22 cellular contexts compared by ENCODE assay signal in the genomic region with DNA sequence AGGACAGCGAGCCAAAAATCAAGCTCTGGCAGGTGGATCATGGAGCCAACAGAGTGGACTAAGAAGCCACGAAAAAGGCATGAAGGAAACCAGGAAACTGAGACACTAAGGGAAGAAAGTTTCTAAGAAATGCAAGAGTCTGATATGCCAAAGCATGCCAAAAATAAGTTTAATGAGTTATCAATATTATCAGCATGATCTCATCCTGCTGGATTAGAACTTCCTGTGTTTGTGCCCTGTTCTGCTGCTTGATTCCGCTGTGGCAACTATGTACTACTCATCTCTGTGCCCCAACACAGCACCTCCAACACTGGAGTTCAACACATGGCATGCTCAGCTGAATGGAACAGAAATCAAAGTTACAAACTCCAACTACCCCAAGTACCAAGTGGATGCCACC.
"Had no signal": no experiment of that assay in that cellular context is flagged by ENCODE, and none has a peak within 500 bp of the region (broad histone marks: within the 10 kb centered on the region; RNA-seq: fewer than 3 reads in every experiment).

No MANE protein-coding gene starts in this region.

- H3K9me3 ChIP-seq: SJSA1 had no signal

- FAIRE-seq: RCC 7860 had no signal

- H3K27ac ChIP-seq: SJSA1, SK-N-MC had no signal

- H3K4me3 ChIP-seq: SJSA1, SK-N-MC had no signal

- H3K27me3 ChIP-seq: SJSA1 had no signal

- DNase-seq: KBM-7, MV-4-11, NCI-H1048, NCI-H1105, NCI-H1417, NCI-H1436 treated with DMSO at 0.1 percent for 48 hours, NCI-H1694, NCI-H187 treated with DMSO at 0.1 percent for 48 hours, NCI-H2029 treated with DMSO at 0.1 percent for 48 hours, NCI-H2171, NCI-H226, NCI-H446, NCI-H510A, NCI-H524 treated with DMSO at 0.1 percent for 48 hours, NCI-H69, NCI-H774, Right ventricle myocardium superior, RPMI8226, SIG-M5 had no signal
